Comparison of ENCODE assay signal across 8 cellular contexts in the genomic region with DNA sequence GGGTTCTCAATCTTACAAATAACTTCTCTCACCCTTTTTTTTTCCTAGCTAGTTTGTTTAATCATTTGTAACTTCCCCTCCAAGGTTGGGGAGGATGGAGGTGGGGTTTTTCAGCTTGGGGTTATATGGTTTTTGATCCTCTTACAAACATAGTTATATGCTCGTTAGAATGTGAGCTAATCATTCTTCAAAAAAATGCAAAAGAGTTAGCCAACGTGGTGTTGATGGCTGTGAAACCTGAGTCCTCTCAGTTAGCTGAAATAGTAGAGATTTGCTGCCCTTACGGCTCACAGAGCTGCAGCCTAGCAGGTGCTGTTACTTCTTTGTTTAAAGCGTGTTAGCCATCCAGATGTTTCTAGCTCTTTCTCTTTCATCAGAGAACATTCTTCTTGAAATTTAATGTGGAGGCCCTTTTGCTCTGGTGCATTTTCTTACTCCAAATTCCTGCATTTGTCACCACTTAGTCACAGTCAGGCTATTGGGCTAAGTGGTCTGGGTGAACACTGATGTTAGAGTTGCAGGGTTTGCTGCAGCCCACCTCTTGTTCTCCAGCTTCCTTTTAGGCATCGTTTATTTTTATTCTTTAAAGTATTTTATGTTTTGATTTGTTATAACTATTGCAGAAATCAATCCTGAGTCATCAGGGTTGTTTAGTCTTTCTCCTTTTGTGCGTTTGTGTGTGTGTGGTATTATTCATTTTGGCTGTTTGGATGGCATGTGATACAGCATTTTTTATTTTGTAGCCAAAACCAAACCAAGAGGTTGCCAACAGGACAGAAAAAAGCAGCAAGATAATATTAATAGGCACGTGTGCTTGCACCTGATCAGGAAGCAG. TPM values are rescaled to one million over a fixed set of nuclear protein-coding genes. Genes with fewer than 3 reads are reported as not detected.
DNase-seq lines count a peak whose midpoint lies in the region; ATAC-seq and TF ChIP-seq lines count a peak whose summit lies in the region.

No MANE protein-coding gene starts in this region.

- no peak overlapping the region for H3K18ac ChIP-seq in mesendoderm (ENCODE audit: low read length)

- H3K36me3 Mint-ChIP-seq in T-helper 2 cell treated with Interferon-gamma antibody and Interleukin-4, amounts not matched to agents 5 μg/mL and 100 μg/mL, for 36 hours (ENCODE audit: low read depth), result no peaks in the 10 kb centered on the region
- no peaks in the 10 kb centered on the region for H3K36me3 Mint-ChIP-seq in Caco-2 (ENCODE audit: insufficient read depth, unreplicated experiment)

- H2AFZ ChIP-seq in OCI-LY1 (ENCODE audit: low read length), result no peak overlapping the region

- CTCF ChIA-PET in HEK293 (lab: Yijun Ruan, JAX), result interaction anchor here (0.6 to 3.4 kb wide), 5 partner anchors 9 to 230 kb away, joined by 3 to 25 read pairs (median 3); no protein-coding TSS in a partner anchor
- CTCF ChIA-PET in Caco-2 (lab: Charles Lee), result interaction anchor here (0.8 kb wide), 1 partner anchor 9 kb away, joined by 3 read pairs; no protein-coding TSS in a partner anchor

- no peaks in the 10 kb centered on the region for H3K9me2 ChIP-seq in OCI-LY1 (ENCODE audit: low read depth, low read length)

- H3K36me3 ChIP-seq in HEK293 (ENCODE audit: control insufficient read depth in 2 of 2, insufficient read depth in 1 of 2, low read length in 2 of 2) (no peaks in the 10 kb centered on the region), OCI-LY1 (ENCODE audit: insufficient read depth, low read length) (no peaks in the 10 kb centered on the region), mesendoderm (ENCODE audit: control insufficient read depth, insufficient read depth, low read length) (no peaks in the 10 kb centered on the region), Caco-2 (ENCODE audit: control insufficient read depth, insufficient read depth, low read length) (no peaks in the 10 kb centered on the region), psoas muscle (ENCODE audit: insufficient read depth in 1 of 2, low read depth in 1 of 2) (no peaks in the 10 kb centered on the region)

- H3K9ac ChIP-seq in OCI-LY1 (ENCODE audit: low read length) (no peak overlapping the region), mesendoderm (ENCODE audit: low read length) (no peak overlapping the region)

- peaks cover 9% of the 10 kb centered on the region for H3K4me1 Mint-ChIP-seq in T-helper 2 cell treated with Interferon-gamma antibody and Interleukin-4, amounts not matched to agents 5 μg/mL and 100 μg/mL, for 36 hours (ENCODE audit: low read depth)
- H3K4me1 Mint-ChIP-seq in Caco-2 (ENCODE audit: low read depth, unreplicated experiment), result peaks cover 49% of the 10 kb centered on the region

- no peaks in the 10 kb centered on the region for H4K20me1 ChIP-seq in OCI-LY1 (ENCODE audit: insufficient read depth, low read length)

- H3K4me1 ChIP-seq in HEK293 (ENCODE audit: control insufficient read depth, insufficient read depth, low read length) (peaks cover 19% of the 10 kb centered on the region; the same call in 1 of the 2 replicates), OCI-LY1 (ENCODE audit: insufficient read depth, low read length, severe bottlenecking) (peaks cover 33% of the 10 kb centered on the region), mesendoderm (ENCODE audit: control insufficient read depth, low read depth, low read length) (peaks cover 2% of the 10 kb centered on the region), Caco-2 (peaks cover 31% of the 10 kb centered on the region), psoas muscle (peaks cover 59% of the 10 kb centered on the region)

- H3K79me2 ChIP-seq in OCI-LY1 (ENCODE audit: insufficient read depth, low read length), result peaks cover 6% of the 10 kb centered on the region; the same call in 1 of the 2 replicates
- peaks cover 20% of the 10 kb centered on the region for H3K79me2 ChIP-seq in mesendoderm (ENCODE audit: control insufficient read depth, insufficient read depth, low read length)

- H2BK5ac ChIP-seq in mesendoderm (ENCODE audit: low read length), result no peak overlapping the region

- WGBS in mesendoderm (ENCODE audit: extremely low coverage, insufficient coverage, low lambda C conversion rate), result no CpG with 5 or more reads among the region's 7 CpGs
- 29 to 55% (median 39%) methylated on average over 7 of the region's 7 CpGs for WGBS in psoas muscle, 3 donors

- ATAC-seq in GM18508 (IDR thresholded peaks at IDR 0.05; ENCODE audit: insufficient read depth, unreplicated experiment), result peak; percentile 96
- no peak for ATAC-seq in psoas muscle

- TF ChIP-seq CTCF in HEK293 (tag by site-specific recombination; IDR thresholded peaks at IDR 0.05) (no peak), OCI-LY1 (IDR thresholded peaks at IDR 0.05; ENCODE audit: low read length) (no peak), Caco-2 (IDR thresholded peaks at IDR 0.05; ENCODE audit: insufficient read depth in 1 of 2, low read depth in 1 of 2, low read length in 1 of 2, severe bottlenecking in 1 of 2, unreplicated experiment in 1 of 2) (no peak), psoas muscle (IDR thresholded peaks at IDR 0.05) (no peak)

- H3K23ac ChIP-seq in mesendoderm (ENCODE audit: low read length), result no peak overlapping the region

- H2AK5ac ChIP-seq in mesendoderm (ENCODE audit: low read length), result no peak overlapping the region

- H2BK15ac ChIP-seq in mesendoderm (replicated peaks; ENCODE audit: low read depth), result no peak overlapping the region

- POLR2A ChIA-PET in HEK293 (lab: Yijun Ruan, JAX), result interaction anchor here (1.0 to 1.5 kb wide), 2 partner anchors 9 to 42 kb away, joined by 4 to 5 read pairs; no protein-coding TSS in a partner anchor
- POLR2A ChIA-PET in Caco-2 (lab: Charles Lee), result interaction anchor here (0.6 to 1.2 kb wide), 2 partner anchors 42 to 211 kb away, joined by 3 to 4 read pairs; no protein-coding TSS in a partner anchor

- no peak overlapping the region for H2BK120ac ChIP-seq in mesendoderm (ENCODE audit: low read depth, low read length)

- H3K9me3 ChIP-seq in HEK293 (ENCODE audit: control insufficient read depth, insufficient read depth, low read depth, low read length) (no peaks in the 10 kb centered on the region), OCI-LY1 (ENCODE audit: low read length) (no peaks in the 10 kb centered on the region), Caco-2 (peaks cover 3% of the 10 kb centered on the region; the same call in 1 of the 2 replicates), psoas muscle (no peaks in the 10 kb centered on the region)

- H3K4me3 Mint-ChIP-seq in T-helper 2 cell treated with Interferon-gamma antibody and Interleukin-4, amounts not matched to agents 5 μg/mL and 100 μg/mL, for 36 hours, result no peak overlapping the region
- H3K4me3 Mint-ChIP-seq in Caco-2 (ENCODE audit: unreplicated experiment), result no peak overlapping the region

- no peaks in the 10 kb centered on the region for H3K9me3 Mint-ChIP-seq in T-helper 2 cell treated with Interferon-gamma antibody and Interleukin-4, amounts not matched to agents 5 μg/mL and 100 μg/mL, for 36 hours
- no peaks in the 10 kb centered on the region for H3K9me3 Mint-ChIP-seq in Caco-2 (ENCODE audit: unreplicated experiment)

- peak overlapping the region; percentile 16; the same call in 1 of the 2 replicates for H3K4me2 ChIP-seq in OCI-LY1 (ENCODE audit: low read length)
- H3K4me2 ChIP-seq in mesendoderm (ENCODE audit: low read length), result no peak overlapping the region

- no peak overlapping the region for H3K27ac Mint-ChIP-seq in T-helper 2 cell treated with Interferon-gamma antibody and Interleukin-4, amounts not matched to agents 5 μg/mL and 100 μg/mL, for 36 hours
- no peak overlapping the region for H3K27ac Mint-ChIP-seq in Caco-2 (ENCODE audit: unreplicated experiment)

- no peak overlapping the region for H4K8ac ChIP-seq in mesendoderm (ENCODE audit: low read depth, low read length)

- BruUV-seq in Caco-2 (replicated peaks; lab: Mats Ljungman, UMichigan), result no TSS peak

- H3K4me3 ChIP-seq in HEK293 (ENCODE audit: low read depth, low read length) (no peak overlapping the region), OCI-LY1 (ENCODE audit: low read depth, low read length, poor library complexity, severe bottlenecking) (no peak overlapping the region), mesendoderm (ENCODE audit: low read length) (no peak overlapping the region), Caco-2 (ENCODE audit: low read depth, low read length) (no peak overlapping the region), psoas muscle (no peak overlapping the region)

- intact Hi-C loops in Caco-2 (cut with micrococcal nuclease; ENCODE audit: unreplicated experiment), result no loop called here
- intact Hi-C loops in psoas muscle (cut with DNase I), result no loop called here

- H3K56ac ChIP-seq in mesendoderm (ENCODE audit: low read length), result no peak overlapping the region

- no peaks in the 10 kb centered on the region for H3K27me3 Mint-ChIP-seq in T-helper 2 cell treated with Interferon-gamma antibody and Interleukin-4, amounts not matched to agents 5 μg/mL and 100 μg/mL, for 36 hours (ENCODE audit: low read depth)
- H3K27me3 Mint-ChIP-seq in Caco-2 (ENCODE audit: insufficient read depth, unreplicated experiment), result no peaks in the 10 kb centered on the region

- peaks cover 23% of the 10 kb centered on the region for H3K79me1 ChIP-seq in mesendoderm (ENCODE audit: low read length)

- H3K27ac ChIP-seq in HEK293 (ENCODE audit: extremely low read depth, low read depth, low read length) (no peak overlapping the region), OCI-LY1 (ENCODE audit: low read depth, low read length, poor library complexity, severe bottlenecking) (peak overlapping the region; percentile 4), mesendoderm (ENCODE audit: low read depth, low read length) (peak overlapping the region; percentile 33), psoas muscle (no peak overlapping the region)

- no peaks in the 10 kb centered on the region for H3K27me3 ChIP-seq in OCI-LY1 (ENCODE audit: insufficient read depth, low read length)
- H3K27me3 ChIP-seq in mesendoderm (ENCODE audit: insufficient read depth, low read length, poor library complexity), result no peaks in the 10 kb centered on the region
- no peaks in the 10 kb centered on the region for H3K27me3 ChIP-seq in Caco-2 (replicated peaks; ENCODE audit: control insufficient read depth, insufficient read depth, low read length)
- H3K27me3 ChIP-seq in psoas muscle (ENCODE audit: insufficient read depth in 3 of 3, low read length in 2 of 3), result no peaks in the 10 kb centered on the region

- peak; percentile 78 for DNase-seq in mesendoderm
- no peak for DNase-seq in T-helper 2 cell treated with Interferon-gamma antibody and Interleukin-4, amounts not matched to agents 5 μg/mL and 100 μg/mL, for 36 hours (ENCODE audit: low spot score)
- DNase-seq in Caco-2, result no peak
- DNase-seq in psoas muscle, result no peak
- DNase-seq in central memory CD4-positive, alpha-beta T cell, result no peak

- no peak overlapping the region for H4K5ac ChIP-seq in mesendoderm (ENCODE audit: low read length)

- no peak overlapping the region for H3K4ac ChIP-seq in mesendoderm (ENCODE audit: low read depth, low read length)

- H3F3A ChIP-seq in OCI-LY1 (ENCODE audit: insufficient read depth, low read length), result no peaks in the 10 kb centered on the region

TF ChIP-seq in HEK293, 187 proteins besides CTCF, POLR2A, EP300 and RAD21 (continues in another document):
- TF ChIP-seq ZNF211 (tag by site-specific recombination; IDR thresholded peaks at IDR 0.05; ENCODE audit: low read depth), result no peak

RNA-seq across cellular contexts. Expression of gene LIMS1, which starts 41.1 kb away (rescaled TPM):
- 47.1 TPM for polyA plus RNA-seq in mesendoderm (2013, experiment 1 of 2)
- polyA plus RNA-seq in mesendoderm (2013, experiment 2 of 2), result 45.2 TPM
- total RNA-seq in Caco-2 (2022), result 67.2 and 75.2 TPM in 2 replicates
- total RNA-seq in psoas muscle, result 100 to 1,000 TPM in 3 of 4 donors, 10 to 100 TPM in 1; 55.1 to 219 (median 182) TPM
- 100 to 1,000 TPM in 1 of 3 donors, 10 to 100 TPM in 2; 50.5 to 287 (median 63.5) TPM for polyA plus RNA-seq in psoas muscle

Comparison
In these comparisons a context has a peak if more than half of its experiments do, and no peak if none do; other contexts are left out.
1. H3K27ac ChIP-seq: peak in OCI-LY1 (single experiment) and mesendoderm (single experiment); none in HEK293 (single experiment) and psoas muscle (single experiment).